12 cellular contexts compared by ENCODE assay signal in genomic region chr18:40293311-40293710, GRCh38.
DNase-seq lines count a peak whose midpoint lies in the region; ATAC-seq, FAIRE-seq and TF ChIP-seq lines count a peak whose summit lies in the region.
"Had no signal": no experiment of that assay in that cellular context is flagged by ENCODE, and none has a peak within 500 bp of the region (broad histone marks: within the 10 kb centered on the region; RNA-seq: fewer than 3 reads in every experiment).

No MANE protein-coding gene starts in this region.

- DNase-seq in NCI-H2081 (lab: John Stamatoyannopoulos, UW), result peak; percentile 8 to 31
- DNase-seq in NCI-H2081 treated with DMSO at 0.1 percent for 48 hours (lab: John Stamatoyannopoulos, UW), result no peak
- peak; percentile 61 for DNase-seq in NCI-H748 (lab: John Stamatoyannopoulos, UW; ENCODE audit: unreplicated experiment)
- DNase-seq in dermis blood vessel endothelial cell, result peak; percentile 2
- DNase-seq in progenitor cell of endocrine pancreas (ENCODE audit: low spot score, unreplicated experiment), result no peak
- no peak for DNase-seq in activated T-cell treated with anti-CD3 and anti-CD28 coated beads for 4 hours
- no peak for DNase-seq in HTR-8/SVneo (ENCODE audit: insufficient read length, low spot score)
- DNase-seq in activated T-cell treated with anti-CD3 and anti-CD28 coated beads, Interleukin-2, amount 50 U/mL, for 72 hours, result no peak
- DNase-seq: activated CD4-positive, alpha-beta T cell treated with anti-CD3 and anti-CD28 coated beads for 48 hours; MV-4-11 had no signal

- H3K27me3 Mint-ChIP-seq in progenitor cell of endocrine pancreas, result no peaks in the 10 kb centered on the region
- H3K27me3 Mint-ChIP-seq in activated T-cell treated with anti-CD3 and anti-CD28 coated beads, Interleukin-2, amount 50 U/mL, for 72 hours (ENCODE audit: low read depth), result no peaks in the 10 kb centered on the region

- no peak overlapping the region for H3K4me3 Mint-ChIP-seq in progenitor cell of endocrine pancreas (ENCODE audit: low read depth)
- no peak overlapping the region for H3K4me3 Mint-ChIP-seq in activated T-cell treated with anti-CD3 and anti-CD28 coated beads, Interleukin-2, amount 50 U/mL, for 72 hours
- H3K4me3 Mint-ChIP-seq: nephron had no signal

- H3K9me3 Mint-ChIP-seq in progenitor cell of endocrine pancreas (ENCODE audit: low read depth), result peaks cover 3% of the 10 kb centered on the region
- H3K9me3 Mint-ChIP-seq in activated T-cell treated with anti-CD3 and anti-CD28 coated beads, Interleukin-2, amount 50 U/mL, for 72 hours, result peaks cover 2 to 5% of the 10 kb centered on the region in 2 donors

- no peak for ATAC-seq in activated T-cell treated with anti-CD3 and anti-CD28 coated beads, Interleukin-2, amount 50 U/mL, for 72 hours (replicated peaks in 1 of 2)

- no peak for FAIRE-seq in HTR-8/SVneo (lab: Jason Lieb, UNC)
- FAIRE-seq: urothelium cell line had no signal

- no peaks in the 10 kb centered on the region for H3K4me1 Mint-ChIP-seq in progenitor cell of endocrine pancreas (ENCODE audit: low read depth)
- H3K4me1 Mint-ChIP-seq in activated T-cell treated with anti-CD3 and anti-CD28 coated beads, Interleukin-2, amount 50 U/mL, for 72 hours (ENCODE audit: low read depth), result no peaks in the 10 kb centered on the region
- H3K4me1 Mint-ChIP-seq: nephron had no signal

- H3K27ac Mint-ChIP-seq in progenitor cell of endocrine pancreas, result no peak overlapping the region
- no peak overlapping the region for H3K27ac Mint-ChIP-seq in activated T-cell treated with anti-CD3 and anti-CD28 coated beads, Interleukin-2, amount 50 U/mL, for 72 hours
- H3K27ac Mint-ChIP-seq: nephron had no signal

- no peaks in the 10 kb centered on the region for H3K36me3 Mint-ChIP-seq in progenitor cell of endocrine pancreas (ENCODE audit: insufficient read depth)
- peaks cover 0 to 3% of the 10 kb centered on the region in 2 donors for H3K36me3 Mint-ChIP-seq in activated T-cell treated with anti-CD3 and anti-CD28 coated beads, Interleukin-2, amount 50 U/mL, for 72 hours (ENCODE audit: insufficient read depth in 2 of 2)

- peak; percentile 40 for TF ChIP-seq CTCF in progenitor cell of endocrine pancreas (IDR thresholded peaks at IDR 0.05; ENCODE audit: unreplicated experiment)

Comparison
In these comparisons a context has a peak if more than half of its experiments do, and no peak if none do; other contexts are left out.
1. DNase-seq: peak in NCI-H2081 (2 of 2), NCI-H748 (single experiment) and dermis blood vessel endothelial cell (single experiment); none in NCI-H2081 treated with DMSO at 0.1 percent for 48 hours (single experiment), progenitor cell of endocrine pancreas (single experiment), activated T-cell treated with anti-CD3 and anti-CD28 coated beads for 4 hours (single experiment), HTR-8/SVneo (single experiment) and activated T-cell treated with anti-CD3 and anti-CD28 coated beads, Interleukin-2, amount 50 U/mL, for 72 hours (0 of 2).